ENCODE assay signal across 13 cellular contexts in the genomic region with DNA sequence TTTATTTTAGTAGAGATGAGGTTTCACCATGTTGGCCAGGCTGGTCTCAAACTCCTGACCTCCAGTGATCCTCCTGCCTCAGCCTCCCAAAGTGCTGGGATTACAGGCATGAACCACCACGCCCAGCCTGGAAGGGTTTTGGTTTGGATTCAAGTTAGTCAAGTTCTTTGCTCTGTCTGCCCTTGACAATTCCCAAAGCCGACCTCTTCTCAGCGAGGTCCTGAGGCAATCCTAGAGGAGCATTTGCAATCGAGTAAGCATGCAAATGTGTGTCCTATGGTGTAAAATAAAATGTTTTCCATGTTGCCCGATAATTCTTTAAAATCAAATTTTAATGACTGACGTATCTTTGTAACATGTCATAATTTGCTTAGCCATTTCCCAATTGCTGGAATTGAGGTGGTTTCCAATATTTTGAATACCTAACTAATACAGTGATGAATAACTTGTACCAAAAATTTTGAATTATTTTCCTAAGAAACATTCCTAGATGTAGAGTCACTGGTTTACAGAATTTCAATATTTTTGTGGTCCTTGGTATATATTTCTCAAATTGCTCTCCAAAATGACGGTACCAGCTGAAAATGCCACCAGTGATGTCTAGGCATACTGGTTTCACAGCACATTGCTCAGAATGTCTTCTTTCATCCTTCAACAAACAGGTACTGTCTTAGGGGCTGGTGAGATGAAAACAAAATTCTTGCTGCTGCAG. TPM values are rescaled to one million over a fixed set of nuclear protein-coding genes. Genes with fewer than 3 reads are reported as not detected.
DNase-seq lines count a peak whose midpoint lies in the region; ATAC-seq lines count a peak whose summit lies in the region.
"Had no signal": no experiment of that assay in that cellular context is flagged by ENCODE, and none has a peak within 500 bp of the region (broad histone marks: within the 10 kb centered on the region; RNA-seq: fewer than 3 reads in every experiment).

No MANE protein-coding gene starts in this region.

- peak overlapping the region; percentile 15 for H3K4me3 Mint-ChIP-seq in activated CD4-positive, alpha-beta T cell treated with anti-CD3 and anti-CD28 coated beads for 36 hours
- H3K4me3 Mint-ChIP-seq in activated CD8-positive, alpha-beta T cell treated with anti-CD3 and anti-CD28 coated beads, Interleukin-2, amount 10 ng/mL, durations not matched to agents 7 days and 5 days, result peak overlapping the region; percentile 58
- peak overlapping the region in 5 of 10 donors; percentile 2 to 66 (median 22) for H3K4me3 Mint-ChIP-seq in naive thymus-derived CD4-positive, alpha-beta T cell

- no peaks in the 10 kb centered on the region for H3K36me3 ChIP-seq in naive thymus-derived CD4-positive, alpha-beta T cell (ENCODE audit: control insufficient read depth in 2 of 3, insufficient read depth in 3 of 3, low read length in 3 of 3)

- H3K27ac ChIP-seq in naive thymus-derived CD4-positive, alpha-beta T cell (ENCODE audit: low read depth, low read length), result no peak overlapping the region
- H3K27ac ChIP-seq: A549 had no signal

- peak overlapping the region; percentile 90 for H3K27ac Mint-ChIP-seq in activated CD4-positive, alpha-beta T cell treated with anti-CD3 and anti-CD28 coated beads for 36 hours
- peak overlapping the region; percentile 84 for H3K27ac Mint-ChIP-seq in activated CD8-positive, alpha-beta T cell treated with anti-CD3 and anti-CD28 coated beads, Interleukin-2, amount 10 ng/mL, durations not matched to agents 7 days and 5 days
- peak overlapping the region in 7 of 9 donors; percentile 4 to 90 (median 25) for H3K27ac Mint-ChIP-seq in naive thymus-derived CD4-positive, alpha-beta T cell

- no peak overlapping the region for H3K4me3 ChIP-seq in naive thymus-derived CD4-positive, alpha-beta T cell (ENCODE audit: low read length)
- H3K4me3 ChIP-seq: A549 had no signal

- no peaks in the 10 kb centered on the region for H3K4me1 ChIP-seq in naive thymus-derived CD4-positive, alpha-beta T cell (ENCODE audit: control insufficient read depth in 2 of 2, insufficient read depth in 2 of 2, low read length in 2 of 2)

- DNase-seq in activated CD4-positive, alpha-beta T cell treated with anti-CD3 and anti-CD28 coated beads for 36 hours, result no peak
- no peak for DNase-seq in activated CD4-positive, alpha-beta T cell treated with anti-CD3 and anti-CD28 coated beads, Interleukin-2, amount 50 U/mL, for 4 hours
- no peak for DNase-seq in activated CD8-positive, alpha-beta T cell treated with anti-CD3 and anti-CD28 coated beads, Interleukin-2, amount 10 ng/mL, durations not matched to agents 7 days and 5 days
- no peak for DNase-seq in naive thymus-derived CD4-positive, alpha-beta T cell
- DNase-seq in SK-N-DZ (ENCODE audit: low spot score) (no peak), NCI-H524 treated with DMSO at 0.1 percent for 48 hours (lab: John Stamatoyannopoulos, UW) (no peak)
- DNase-seq: hippocampal formation, NCI-H345, posterior cingulate gyrus, Right ventricle myocardium superior had no signal

- ATAC-seq in activated CD4-positive, alpha-beta T cell treated with anti-CD3 and anti-CD28 coated beads for 36 hours, result no peak
- ATAC-seq in HG02759 (IDR thresholded peaks at IDR 0.05; ENCODE audit: unreplicated experiment) (peak; percentile 33), GM21390 (IDR thresholded peaks at IDR 0.05; ENCODE audit: unreplicated experiment) (no peak)
- ATAC-seq in activated CD8-positive, alpha-beta T cell treated with anti-CD3 and anti-CD28 coated beads, Interleukin-2, amount 10 ng/mL, durations not matched to agents 7 days and 5 days, result no peak
- ATAC-seq in naive thymus-derived CD4-positive, alpha-beta T cell, result no peak
- ATAC-seq: A549 had no signal

- peaks cover 2% of the 10 kb centered on the region for H3K36me3 Mint-ChIP-seq in activated CD4-positive, alpha-beta T cell treated with anti-CD3 and anti-CD28 coated beads for 36 hours (ENCODE audit: low read depth)
- no peaks in the 10 kb centered on the region for H3K36me3 Mint-ChIP-seq in activated CD8-positive, alpha-beta T cell treated with anti-CD3 and anti-CD28 coated beads, Interleukin-2, amount 10 ng/mL, durations not matched to agents 7 days and 5 days (ENCODE audit: low read depth)
- H3K36me3 Mint-ChIP-seq in naive thymus-derived CD4-positive, alpha-beta T cell, result peaks cover 0 to 5% (median 0%) of the 10 kb centered on the region in 5 donors

- H3K27me3 ChIP-seq in naive thymus-derived CD4-positive, alpha-beta T cell (ENCODE audit: control insufficient read depth in 2 of 2, insufficient read depth in 2 of 2, low read length in 2 of 2), result no peaks in the 10 kb centered on the region

- POLR2A ChIA-PET in activated CD4-positive, alpha-beta T cell treated with anti-CD3 and anti-CD28 coated beads for 36 hours (lab: Charles Lee), result interaction anchor here (0.7 kb wide), 1 partner anchor 64 kb away, joined by 4 read pairs; no protein-coding TSS in a partner anchor
- POLR2A ChIA-PET in activated CD8-positive, alpha-beta T cell treated with anti-CD3 and anti-CD28 coated beads, Interleukin-2, amount 10 ng/mL, durations not matched to agents 7 days and 5 days (lab: Charles Lee), result interaction anchor here (0.7 to 1.0 kb wide), 3 partner anchors 9 to 836 kb away, joined by 3 to 5 read pairs (median 4); no protein-coding TSS in a partner anchor
- POLR2A ChIA-PET in naive thymus-derived CD4-positive, alpha-beta T cell (lab: Charles Lee), result no interaction called here

- intact Hi-C loops in activated CD4-positive, alpha-beta T cell treated with anti-CD3 and anti-CD28 coated beads for 36 hours (cut with DNase I, micrococcal nuclease), result loop anchor here (1.0 to 10.0 kb wide), 10 partner anchors 21 to 646 kb away; partner anchors contain the start of genes GTF2H5 (in 2 of the 2) and SERAC1 (in 2 of the 2)
- intact Hi-C loops in naive thymus-derived CD4-positive, alpha-beta T cell (cut with micrococcal nuclease), result loop anchor here in 1 of 2 donors (1.0 to 10.0 kb wide), 8 partner anchors 39 to 643 kb away; partner anchors contain the start of genes GTF2H5, SERAC1 and SYNJ2

- CTCF ChIA-PET in activated CD4-positive, alpha-beta T cell treated with anti-CD3 and anti-CD28 coated beads for 36 hours (lab: Charles Lee), result interaction anchor here (0.6 to 3.2 kb wide), 5 partner anchors 10 to 484 kb away, joined by 3 to 9 read pairs (median 3); no protein-coding TSS in a partner anchor
- CTCF ChIA-PET in activated CD8-positive, alpha-beta T cell treated with anti-CD3 and anti-CD28 coated beads, Interleukin-2, amount 10 ng/mL, durations not matched to agents 7 days and 5 days (lab: Charles Lee), result interaction anchor here (0.8 to 2.9 kb wide), 7 partner anchors 14 to 121 kb away, joined by 3 to 9 read pairs (median 4); no protein-coding TSS in a partner anchor
- CTCF ChIA-PET in naive thymus-derived CD4-positive, alpha-beta T cell (lab: Charles Lee), result no interaction called here

- H3K27me3 Mint-ChIP-seq in activated CD4-positive, alpha-beta T cell treated with anti-CD3 and anti-CD28 coated beads for 36 hours, result peaks cover 5% of the 10 kb centered on the region
- no peaks in the 10 kb centered on the region for H3K27me3 Mint-ChIP-seq in activated CD8-positive, alpha-beta T cell treated with anti-CD3 and anti-CD28 coated beads, Interleukin-2, amount 10 ng/mL, durations not matched to agents 7 days and 5 days (ENCODE audit: low read depth)
- peaks cover 0 to 10% (median 4%) of the 10 kb centered on the region in 5 donors for H3K27me3 Mint-ChIP-seq in naive thymus-derived CD4-positive, alpha-beta T cell

- no peaks in the 10 kb centered on the region for H3K9me3 ChIP-seq in naive thymus-derived CD4-positive, alpha-beta T cell (ENCODE audit: control insufficient read depth in 2 of 3, low read length in 3 of 3)
- H3K9me3 ChIP-seq: A549 had no signal

- no peaks in the 10 kb centered on the region for H3K9me3 Mint-ChIP-seq in activated CD4-positive, alpha-beta T cell treated with anti-CD3 and anti-CD28 coated beads for 36 hours (ENCODE audit: low read depth)
- H3K9me3 Mint-ChIP-seq in activated CD8-positive, alpha-beta T cell treated with anti-CD3 and anti-CD28 coated beads, Interleukin-2, amount 10 ng/mL, durations not matched to agents 7 days and 5 days (ENCODE audit: insufficient read depth), result no peaks in the 10 kb centered on the region
- no peaks in the 10 kb centered on the region for H3K9me3 Mint-ChIP-seq in naive thymus-derived CD4-positive, alpha-beta T cell

- H3K4me1 Mint-ChIP-seq in activated CD4-positive, alpha-beta T cell treated with anti-CD3 and anti-CD28 coated beads for 36 hours, result peaks cover 32% of the 10 kb centered on the region
- peaks cover 33% of the 10 kb centered on the region for H3K4me1 Mint-ChIP-seq in activated CD8-positive, alpha-beta T cell treated with anti-CD3 and anti-CD28 coated beads, Interleukin-2, amount 10 ng/mL, durations not matched to agents 7 days and 5 days (ENCODE audit: low read depth)
- H3K4me1 Mint-ChIP-seq in naive thymus-derived CD4-positive, alpha-beta T cell, result peaks cover 6 to 47% (median 13%) of the 10 kb centered on the region in 7 donors

RNA-seq across cellular contexts. Expression of gene GTF2H5, which starts 38.7 kb away (rescaled TPM):
- total RNA-seq in activated CD4-positive, alpha-beta T cell treated with anti-CD3 and anti-CD28 coated beads for 36 hours, result 10 to 100 TPM; 21.0 to 30.0 TPM
- total RNA-seq in activated CD8-positive, alpha-beta T cell treated with anti-CD3 and anti-CD28 coated beads, Interleukin-2, amount 10 ng/mL, durations not matched to agents 7 days and 5 days, result 10 to 100 TPM; 19.6 to 19.8 TPM
- total RNA-seq in naive thymus-derived CD4-positive, alpha-beta T cell, result 10 to 100 TPM in 4 of 5 experiments, 1 to 10 TPM in 1; 6.2 to 21.8 (median 16.4) TPM
- 10 to 100 TPM; 13.4 to 22.9 TPM for polyA plus RNA-seq in naive thymus-derived CD4-positive, alpha-beta T cell
- 4.5 and 4.8 TPM in 2 replicates for polyA plus RNA-seq in SK-N-DZ (2014; cell fraction: cytosol; rRNA removed)
- 2.7 and 4.5 TPM in 2 replicates for polyA plus RNA-seq in SK-N-DZ (2014; cell fraction: nucleus; rRNA removed)

RNA-seq across cellular contexts. Expression of gene SERAC1, which starts 38.8 kb away (rescaled TPM):
- total RNA-seq in activated CD4-positive, alpha-beta T cell treated with anti-CD3 and anti-CD28 coated beads for 36 hours, result 1 to 10 TPM; 3.9 to 5.7 TPM
- total RNA-seq in activated CD8-positive, alpha-beta T cell treated with anti-CD3 and anti-CD28 coated beads, Interleukin-2, amount 10 ng/mL, durations not matched to agents 7 days and 5 days, result 1 to 10 TPM; 5.2 to 5.7 TPM
- total RNA-seq in naive thymus-derived CD4-positive, alpha-beta T cell, result 1 to 10 TPM; 2.4 to 5.4 (median 4.6) TPM
- polyA plus RNA-seq in naive thymus-derived CD4-positive, alpha-beta T cell, result 1 to 10 TPM; 2.4 to 2.6 TPM
- polyA plus RNA-seq in SK-N-DZ (2014; cell fraction: cytosol; rRNA removed), result 6.8 and 7.4 TPM in 2 replicates
- 8.7 and 9.1 TPM in 2 replicates for polyA plus RNA-seq in SK-N-DZ (2014; cell fraction: nucleus; rRNA removed)

Comparison
In these comparisons a context has a peak if more than half of its experiments do, and no peak if none do; other contexts are left out.
1. H3K27ac Mint-ChIP-seq: peak in every context shown above with its lines; median percentile 90 in activated CD4-positive, alpha-beta T cell treated with anti-CD3 and anti-CD28 coated beads for 36 hours; 84 in activated CD8-positive, alpha-beta T cell treated with anti-CD3 and anti-CD28 coated beads, Interleukin-2, amount 10 ng/mL, durations not matched to agents 7 days and 5 days; 25 in naive thymus-derived CD4-positive, alpha-beta T cell.